In the genomic region with DNA sequence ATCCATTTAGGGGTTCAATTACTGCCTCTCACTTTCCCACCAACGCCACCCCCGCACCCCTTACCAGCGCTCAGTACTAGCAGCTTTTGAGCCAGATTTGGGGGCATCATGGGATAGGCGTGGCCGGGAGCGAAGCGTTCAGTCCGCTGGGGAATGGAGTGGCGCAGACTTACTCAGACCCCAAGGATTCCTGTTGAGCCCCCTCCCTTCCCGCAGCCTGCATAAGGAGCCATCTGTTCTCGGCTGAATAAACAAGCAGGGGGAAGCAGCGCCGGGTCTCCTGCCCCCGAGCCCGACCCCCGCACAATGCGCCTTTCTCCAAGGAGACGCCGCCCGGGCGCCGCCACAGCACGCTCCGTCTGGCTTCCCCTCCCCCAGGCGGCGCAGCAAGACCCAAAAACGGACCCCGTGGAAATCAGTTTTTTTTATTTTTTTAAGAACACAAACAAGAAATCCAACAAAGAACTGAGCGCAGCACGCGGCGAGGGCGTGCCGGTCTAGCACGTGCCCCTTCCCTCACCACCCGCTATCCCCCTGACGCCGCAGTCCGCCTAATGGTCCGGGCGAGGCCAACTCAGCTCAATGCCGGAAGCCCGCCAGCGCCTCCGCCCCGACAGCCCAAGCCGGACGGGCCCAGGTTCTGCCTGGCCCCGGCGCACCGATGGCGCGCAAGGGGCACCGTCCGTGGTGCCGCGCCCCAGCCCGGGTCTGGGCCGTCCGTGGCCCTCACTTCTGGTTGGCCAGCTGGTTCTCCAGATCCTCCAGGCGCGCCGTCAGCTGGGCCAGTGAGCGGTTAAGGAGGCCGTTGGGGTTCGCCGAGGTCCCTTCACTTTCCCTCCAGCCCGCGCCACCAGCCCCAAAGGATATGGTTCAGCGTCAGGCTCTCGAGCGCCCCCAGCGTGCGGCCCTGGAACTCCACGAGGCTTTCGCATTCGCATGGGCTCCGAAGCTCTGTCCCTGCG, we compare ENCODE assay signal across 8 cellular contexts. TPM values are rescaled to one million over a fixed set of nuclear protein-coding genes. Genes with fewer than 3 reads are reported as not detected.
DNase-seq lines count a peak whose midpoint lies in the region; ATAC-seq and TF ChIP-seq lines count a peak whose summit lies in the region.

No MANE protein-coding gene starts in this region.

- peaks cover 47% of the 10 kb centered on the region for H3K27me3 Mint-ChIP-seq in activated T-cell treated with anti-CD3 and anti-CD28 coated beads, Interleukin-2, amount 50 U/mL, for 72 hours (ENCODE audit: low read depth)
- peaks cover 40 to 76% (median 49%) of the 10 kb centered on the region in 3 donors for H3K27me3 Mint-ChIP-seq in naive B cell

- H3K27ac Mint-ChIP-seq in activated T-cell treated with anti-CD3 and anti-CD28 coated beads, Interleukin-2, amount 50 U/mL, for 72 hours: no peak overlapping the region
- H3K27ac Mint-ChIP-seq in naive B cell: peak overlapping the region in 2 of 6 donors; percentile 47 to 78

- peaks cover 0 to 4% of the 10 kb centered on the region in 2 donors for H3K36me3 Mint-ChIP-seq in activated T-cell treated with anti-CD3 and anti-CD28 coated beads, Interleukin-2, amount 50 U/mL, for 72 hours (ENCODE audit: insufficient read depth in 2 of 2)
- no peaks in the 10 kb centered on the region for H3K36me3 Mint-ChIP-seq in naive B cell

- no peak overlapping the region for H2AFZ ChIP-seq in OCI-LY1 (ENCODE audit: low read length)

- no peak overlapping the region; the same call in 1 of the 2 replicates for H3K27ac ChIP-seq in HL-60 (replicated peaks)
- no peak overlapping the region for H3K27ac ChIP-seq in OCI-LY1 (ENCODE audit: low read depth, low read length, poor library complexity, severe bottlenecking)

- H3K4me2 ChIP-seq in OCI-LY1 (ENCODE audit: low read length): no peak overlapping the region

- no peaks in the 10 kb centered on the region for H3K4me1 ChIP-seq in OCI-LY1 (ENCODE audit: insufficient read depth, low read length, severe bottlenecking)

- H3K9me3 ChIP-seq in OCI-LY1 (ENCODE audit: low read length): no peaks in the 10 kb centered on the region

- H3K9me2 ChIP-seq in OCI-LY1 (ENCODE audit: low read depth, low read length): no peaks in the 10 kb centered on the region

- peak; percentile 85 for TF ChIP-seq CTCF in HL-60 (IDR thresholded peaks at IDR 0.05; ENCODE audit: insufficient read depth, low read length)
- TF ChIP-seq CTCF in OCI-LY1 (IDR thresholded peaks at IDR 0.05; ENCODE audit: low read length): peak; percentile 64

- H3K4me1 Mint-ChIP-seq in activated T-cell treated with anti-CD3 and anti-CD28 coated beads, Interleukin-2, amount 50 U/mL, for 72 hours (ENCODE audit: low read depth): peaks cover 5% of the 10 kb centered on the region
- H3K4me1 Mint-ChIP-seq in naive B cell: peaks cover 19 to 23% (median 22%) of the 10 kb centered on the region in 3 donors

- H3K4me3 Mint-ChIP-seq in activated T-cell treated with anti-CD3 and anti-CD28 coated beads, Interleukin-2, amount 50 U/mL, for 72 hours: peak overlapping the region; percentile 79
- H3K4me3 Mint-ChIP-seq in naive B cell: peak overlapping the region; percentile 72 to 89 (median 86)

- no peaks in the 10 kb centered on the region for H3K79me2 ChIP-seq in OCI-LY1 (ENCODE audit: insufficient read depth, low read length)

- H3K36me3 ChIP-seq in OCI-LY1 (ENCODE audit: insufficient read depth, low read length): no peaks in the 10 kb centered on the region

- H3K4me3 ChIP-seq in HL-60 (replicated peaks; ENCODE audit: insufficient read depth, low read length): peak overlapping the region; percentile 51
- H3K4me3 ChIP-seq in OCI-LY1 (ENCODE audit: low read depth, low read length, poor library complexity, severe bottlenecking): no peak overlapping the region

- DNase-seq in ELF-1 (ENCODE audit: low read depth, low spot score): peak; percentile 94
- peak; percentile 68 to 83 for DNase-seq in HL-60 (ENCODE audit: low read depth in 1 of 2, low spot score in 1 of 2)
- peak; percentile 87 to 90 for DNase-seq in activated T-cell treated with anti-CD3 and anti-CD28 coated beads, Interleukin-2, amount 50 U/mL, for 72 hours
- DNase-seq in fibroblast of gingiva (ENCODE audit: low read depth): peak; percentile 37
- peak; percentile 72 for DNase-seq in naive B cell
- DNase-seq in stimulated activated CD8-positive, alpha-beta memory T cell treated with anti-CD3 and anti-CD28 coated beads, Interleukin-7, amount 100 ng/mL, for 48 hours (ENCODE audit: extremely low read depth in 1 of 2, low read depth in 1 of 2): peak; percentile 61 to 67

- peak; percentile 87 to 90 for ATAC-seq in activated T-cell treated with anti-CD3 and anti-CD28 coated beads, Interleukin-2, amount 50 U/mL, for 72 hours (replicated peaks in 1 of 2)
- peak; percentile 84 to 86 for ATAC-seq in naive B cell (ENCODE audit: low read depth in 2 of 2)
- ATAC-seq in HG02678 (IDR thresholded peaks at IDR 0.05; ENCODE audit: unreplicated experiment): no peak

- H3F3A ChIP-seq in OCI-LY1 (ENCODE audit: insufficient read depth, low read length): no peaks in the 10 kb centered on the region

- peaks cover 0 to 2% of the 10 kb centered on the region in 2 donors for H3K9me3 Mint-ChIP-seq in activated T-cell treated with anti-CD3 and anti-CD28 coated beads, Interleukin-2, amount 50 U/mL, for 72 hours
- H3K9me3 Mint-ChIP-seq in naive B cell: no peaks in the 10 kb centered on the region

- H4K20me1 ChIP-seq in OCI-LY1 (ENCODE audit: insufficient read depth, low read length): no peaks in the 10 kb centered on the region

- H3K9ac ChIP-seq in OCI-LY1 (ENCODE audit: low read length): no peak overlapping the region

- H3K27me3 ChIP-seq in HL-60 (ENCODE audit: insufficient read depth, poor library complexity, severe bottlenecking) (peaks cover 6% of the 10 kb centered on the region), OCI-LY1 (ENCODE audit: insufficient read depth, low read length) (no peaks in the 10 kb centered on the region; the same call in 1 of the 2 replicates)

RNA-seq across cellular contexts. Expression of a gene that starts 13.3 kb away (rescaled TPM):
- total RNA-seq in activated T-cell treated with anti-CD3 and anti-CD28 coated beads, Interleukin-2, amount 50 U/mL, for 72 hours: not detected
- not detected for polyA plus RNA-seq in naive B cell (ENCODE audit: low read depth in 6 of 6)

RNA-seq across cellular contexts. Expression of a gene that starts 14.8 kb away (rescaled TPM):
- total RNA-seq in activated T-cell treated with anti-CD3 and anti-CD28 coated beads, Interleukin-2, amount 50 U/mL, for 72 hours: 1 to 10 TPM; 3.5 to 5.1 TPM
- polyA plus RNA-seq in naive B cell (ENCODE audit: low read depth in 6 of 6): not detected

RNA-seq across cellular contexts. Expression of a gene that starts 39.0 kb away (rescaled TPM):
- not detected for total RNA-seq in activated T-cell treated with anti-CD3 and anti-CD28 coated beads, Interleukin-2, amount 50 U/mL, for 72 hours
- polyA plus RNA-seq in naive B cell (ENCODE audit: low read depth in 6 of 6): under 1 TPM in 1 of 6 donors, not detected in 5; 0.63 TPM

RNA-seq across cellular contexts. Expression of a gene that starts 54.9 kb away (rescaled TPM):
- 10 to 100 TPM; 37.7 to 51.1 TPM for total RNA-seq in activated T-cell treated with anti-CD3 and anti-CD28 coated beads, Interleukin-2, amount 50 U/mL, for 72 hours
- not detected for polyA plus RNA-seq in naive B cell (ENCODE audit: low read depth in 6 of 6)

Comparison
In these comparisons a context has a peak if more than half of its experiments do, and no peak if none do; other contexts are left out.
1. DNase-seq: peak in every context shown above with its lines; median percentile 94 in ELF-1; 88 in activated T-cell treated with anti-CD3 and anti-CD28 coated beads, Interleukin-2, amount 50 U/mL, for 72 hours; 76 in HL-60; 72 in naive B cell; 64 in stimulated activated CD8-positive, alpha-beta memory T cell treated with anti-CD3 and anti-CD28 coated beads, Interleukin-7, amount 100 ng/mL, for 48 hours; 37 in fibroblast of gingiva.